In genomic region chr10:113765910-113766309, GRCh38 we compare ENCODE assay signal across 2 cellular contexts.
TF ChIP-seq lines count a peak whose summit lies in the region.

No MANE protein-coding gene starts in this region.

TF ChIP-seq in liver, 16 proteins besides CTCF, POLR2A, EP300 and RAD21 (continued from another document):
- TF ChIP-seq, protein P1, sequence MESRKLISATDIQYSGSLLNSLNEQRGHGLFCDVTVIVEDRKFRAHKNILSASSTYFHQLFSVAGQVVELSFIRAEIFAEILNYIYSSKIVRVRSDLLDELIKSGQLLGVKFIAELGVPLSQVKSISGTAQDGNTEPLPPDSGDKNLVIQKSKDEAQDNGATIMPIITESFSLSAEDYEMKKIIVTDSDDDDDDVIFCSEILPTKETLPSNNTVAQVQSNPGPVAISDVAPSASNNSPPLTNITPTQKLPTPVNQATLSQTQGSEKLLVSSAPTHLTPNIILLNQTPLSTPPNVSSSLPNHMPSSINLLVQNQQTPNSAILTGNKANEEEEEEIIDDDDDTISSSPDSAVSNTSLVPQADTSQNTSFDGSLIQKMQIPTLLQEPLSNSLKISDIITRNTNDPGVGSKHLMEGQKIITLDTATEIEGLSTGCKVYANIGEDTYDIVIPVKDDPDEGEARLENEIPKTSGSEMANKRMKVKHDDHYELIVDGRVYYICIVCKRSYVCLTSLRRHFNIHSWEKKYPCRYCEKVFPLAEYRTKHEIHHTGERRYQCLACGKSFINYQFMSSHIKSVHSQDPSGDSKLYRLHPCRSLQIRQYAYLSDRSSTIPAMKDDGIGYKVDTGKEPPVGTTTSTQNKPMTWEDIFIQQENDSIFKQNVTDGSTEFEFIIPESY (IDR thresholded peaks at IDR 0.05) = no peak
- TF ChIP-seq YY1 (IDR thresholded peaks at IDR 0.05) = peak; percentile 30
- peak in 1 of 2 donors; percentile 58 for TF ChIP-seq HNF4A (conservative IDR thresholded peaks at IDR 0.05)

TF ChIP-seq in HepG2, 621 proteins besides CTCF, POLR2A, EP300 and RAD21 (continued from another document):
- no peak for TF ChIP-seq MYPOP (CRISPR knock-in tag; IDR thresholded peaks at IDR 0.05)
- TF ChIP-seq HNRNPK (IDR thresholded peaks at IDR 0.05; ENCODE audit: low read depth, low read length, poor library complexity, severe bottlenecking) = no peak
- TF ChIP-seq NFYC (CRISPR knock-in tag; IDR thresholded peaks at IDR 0.05) = no peak
- no peak for TF ChIP-seq PAX8 (CRISPR knock-in tag; IDR thresholded peaks at IDR 0.05; ENCODE audit: borderline replicate concordance)
- no peak for TF ChIP-seq REL (CRISPR knock-in tag; conservative IDR thresholded peaks at IDR 0.05)
